In the genomic region with DNA sequence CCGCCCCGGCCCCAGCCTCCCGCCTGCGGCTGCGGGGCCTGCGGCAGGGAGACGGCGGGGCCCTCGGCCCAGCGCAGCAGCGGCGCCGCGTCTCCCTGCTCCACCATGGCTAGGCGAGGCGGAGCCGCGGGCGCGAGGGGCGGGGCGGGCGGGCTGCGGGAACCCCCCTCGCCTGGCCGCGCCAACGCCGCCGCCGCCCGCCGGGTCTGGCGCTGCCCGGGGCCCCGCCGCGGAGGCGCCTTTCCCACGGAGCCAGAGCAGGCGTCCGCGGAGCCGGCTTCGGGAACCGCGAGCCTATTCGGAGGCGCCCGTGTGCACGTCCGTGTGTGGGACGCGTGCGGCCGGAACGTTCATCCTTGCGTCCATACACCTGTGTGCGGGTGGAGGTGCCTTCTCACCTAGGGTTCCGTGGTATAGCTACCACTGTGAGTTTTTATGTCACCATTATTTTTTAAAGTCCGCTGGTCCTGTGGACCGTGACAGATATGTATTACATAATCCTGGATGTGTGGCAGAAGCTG, we compare ENCODE assay signal across 7 cellular contexts. TPM values are rescaled to one million over a fixed set of nuclear protein-coding genes. Genes with fewer than 3 reads are reported as not detected.
DNase-seq lines count a peak whose midpoint lies in the region; ATAC-seq and TF ChIP-seq lines count a peak whose summit lies in the region.

A gene with protein sequence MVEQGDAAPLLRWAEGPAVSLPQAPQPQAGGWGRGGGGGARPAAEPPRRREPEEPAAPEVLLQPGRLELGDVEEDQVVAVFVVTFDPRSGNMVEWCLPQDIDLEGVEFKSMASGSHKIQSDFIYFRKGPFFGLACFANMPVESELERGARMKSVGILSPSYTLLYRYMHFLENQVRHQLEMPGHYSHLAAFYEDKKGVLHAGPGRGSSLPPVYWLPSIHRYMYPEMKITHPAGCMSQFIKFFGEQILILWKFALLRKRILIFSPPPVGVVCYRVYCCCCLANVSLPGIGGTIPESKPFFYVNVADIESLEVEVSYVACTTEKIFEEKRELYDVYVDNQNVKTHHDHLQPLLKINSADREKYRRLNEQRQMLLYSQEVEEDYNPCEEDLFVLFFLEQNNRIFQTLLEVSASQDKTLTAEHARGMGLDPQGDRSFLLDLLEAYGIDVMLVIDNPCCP (minus strand): TSS at position 120 of the 521 bp plus-strand sequence. CDS start 13 bp downstream, at position 107.

- H3K9me3 ChIP-seq in effector memory CD4-positive, alpha-beta T cell (ENCODE audit: control insufficient read depth, low read length) = no peaks in the 10 kb centered on the region

- H3K27ac ChIP-seq in effector memory CD4-positive, alpha-beta T cell (ENCODE audit: insufficient read depth, low read length, poor library complexity, severe bottlenecking) = peak within 1 kb of the TSS; percentile 84

- H3K36me3 ChIP-seq in effector memory CD4-positive, alpha-beta T cell (ENCODE audit: control insufficient read depth, insufficient read depth, low read length) = no peaks in the 10 kb centered on the region

- TF ChIP-seq CTCF in HFFc6 (IDR thresholded peaks at IDR 0.05) = no peak

- H3K9me3 Mint-ChIP-seq in HFFc6 = no peaks in the 10 kb centered on the region
- H3K9me3 Mint-ChIP-seq in activated CD4-positive, alpha-beta memory T cell treated with anti-CD3 and anti-CD28 coated beads for 36 hours = no peaks in the 10 kb centered on the region

- H3K4me1 ChIP-seq in effector memory CD4-positive, alpha-beta T cell (ENCODE audit: control insufficient read depth, insufficient read depth, low read length, poor library complexity, severe bottlenecking) = peaks cover 8% of the 10 kb centered on the region

- H3K27ac Mint-ChIP-seq in HFFc6 = no peak within 1 kb of the TSS
- H3K27ac Mint-ChIP-seq in activated CD4-positive, alpha-beta memory T cell treated with anti-CD3 and anti-CD28 coated beads for 36 hours = no peak within 1 kb of the TSS

- DNase-seq in HFFc6 (no peak), NCI-H128 (lab: John Stamatoyannopoulos, UW; ENCODE audit: unreplicated experiment) (peak; percentile 27), mesenteric fat pad (ENCODE audit: low spot score) (no peak)
- DNase-seq in activated CD4-positive, alpha-beta memory T cell treated with anti-CD3 and anti-CD28 coated beads for 36 hours = peak; percentile 63
- peak; percentile 40 to 56 (median 48) for DNase-seq in effector memory CD4-positive, alpha-beta T cell
- peak; percentile 26 for DNase-seq in stimulated activated CD8-positive, alpha-beta memory T cell treated with anti-CD3 and anti-CD28 coated beads, Interleukin-15, amount 100 ng/mL, for 48 hours (ENCODE audit: low read depth in 2 of 2)

- no peaks in the 10 kb centered on the region for H3K27me3 ChIP-seq in effector memory CD4-positive, alpha-beta T cell (replicated peaks; ENCODE audit: control insufficient read depth, insufficient read depth, low read length, poor library complexity, severe bottlenecking)

- H3K27me3 Mint-ChIP-seq in HFFc6 (ENCODE audit: insufficient read depth) = peaks cover 16% of the 10 kb centered on the region
- peaks cover 2% of the 10 kb centered on the region for H3K27me3 Mint-ChIP-seq in activated CD4-positive, alpha-beta memory T cell treated with anti-CD3 and anti-CD28 coated beads for 36 hours

- POLR2A ChIA-PET in activated CD4-positive, alpha-beta memory T cell treated with anti-CD3 and anti-CD28 coated beads for 36 hours (lab: Charles Lee) = interaction anchor here (1.2 to 2.9 kb wide), 2 partner anchors 12 to 36 kb away, joined by 3 to 20 read pairs; a partner anchor contains a TSS

- CTCF ChIA-PET in activated CD4-positive, alpha-beta memory T cell treated with anti-CD3 and anti-CD28 coated beads for 36 hours (lab: Charles Lee) = interaction anchor here (2.5 to 3.9 kb wide), 2 partner anchors 36 to 48 kb away, joined by 14 to 36 read pairs; a partner anchor contains a TSS

- H3K4me1 Mint-ChIP-seq in HFFc6 (ENCODE audit: low read depth) = peaks cover 46% of the 10 kb centered on the region
- H3K4me1 Mint-ChIP-seq in activated CD4-positive, alpha-beta memory T cell treated with anti-CD3 and anti-CD28 coated beads for 36 hours (ENCODE audit: low read depth) = peaks cover 41% of the 10 kb centered on the region

- H3K36me3 Mint-ChIP-seq in HFFc6 (ENCODE audit: low read depth) = no peaks in the 10 kb centered on the region
- H3K36me3 Mint-ChIP-seq in activated CD4-positive, alpha-beta memory T cell treated with anti-CD3 and anti-CD28 coated beads for 36 hours = peaks cover 3% of the 10 kb centered on the region

- peak within 1 kb of the TSS; percentile 78 for H3K4me3 Mint-ChIP-seq in HFFc6
- peak within 1 kb of the TSS; percentile 79 for H3K4me3 Mint-ChIP-seq in activated CD4-positive, alpha-beta memory T cell treated with anti-CD3 and anti-CD28 coated beads for 36 hours

- peak within 1 kb of the TSS; percentile 64 for H3K4me3 ChIP-seq in effector memory CD4-positive, alpha-beta T cell (ENCODE audit: insufficient read depth, low read depth, low read length, poor library complexity, severe bottlenecking)

- intact Hi-C loops in activated CD4-positive, alpha-beta memory T cell treated with anti-CD3 and anti-CD28 coated beads for 36 hours (cut with micrococcal nuclease) = loop anchor here (1.0 kb wide), 1 partner anchor 23 kb away; no protein-coding TSS in a partner anchor

- peak; percentile 82 for ATAC-seq in GM18502 (IDR thresholded peaks at IDR 0.05; ENCODE audit: poor library complexity, unreplicated experiment)

RNA-seq across cellular contexts. Expression of the gene that starts here (rescaled TPM):
- 1 to 10 TPM; 3.4 to 3.8 (median 3.6) TPM for total RNA-seq in HFFc6 (2021; fragmentation: NEBNext Ultra II Directional; extraction: Animal tissue kit (Norgen Biotek cat#: 25700))
- total RNA-seq in activated CD4-positive, alpha-beta memory T cell treated with anti-CD3 and anti-CD28 coated beads for 36 hours = 10 to 100 TPM; 27.5 to 28.9 TPM
- total RNA-seq in mesenteric fat pad = 18.2 TPM

Comparison
In these comparisons a context has a peak if more than half of its experiments do, and no peak if none do; other contexts are left out.
1. DNase-seq: peak in NCI-H128 (single experiment), activated CD4-positive, alpha-beta memory T cell treated with anti-CD3 and anti-CD28 coated beads for 36 hours (single experiment), effector memory CD4-positive, alpha-beta T cell (3 of 3) and stimulated activated CD8-positive, alpha-beta memory T cell treated with anti-CD3 and anti-CD28 coated beads, Interleukin-15, amount 100 ng/mL, for 48 hours (2 of 2); none in HFFc6 (single experiment) and mesenteric fat pad (single experiment).